In the genomic region with DNA sequence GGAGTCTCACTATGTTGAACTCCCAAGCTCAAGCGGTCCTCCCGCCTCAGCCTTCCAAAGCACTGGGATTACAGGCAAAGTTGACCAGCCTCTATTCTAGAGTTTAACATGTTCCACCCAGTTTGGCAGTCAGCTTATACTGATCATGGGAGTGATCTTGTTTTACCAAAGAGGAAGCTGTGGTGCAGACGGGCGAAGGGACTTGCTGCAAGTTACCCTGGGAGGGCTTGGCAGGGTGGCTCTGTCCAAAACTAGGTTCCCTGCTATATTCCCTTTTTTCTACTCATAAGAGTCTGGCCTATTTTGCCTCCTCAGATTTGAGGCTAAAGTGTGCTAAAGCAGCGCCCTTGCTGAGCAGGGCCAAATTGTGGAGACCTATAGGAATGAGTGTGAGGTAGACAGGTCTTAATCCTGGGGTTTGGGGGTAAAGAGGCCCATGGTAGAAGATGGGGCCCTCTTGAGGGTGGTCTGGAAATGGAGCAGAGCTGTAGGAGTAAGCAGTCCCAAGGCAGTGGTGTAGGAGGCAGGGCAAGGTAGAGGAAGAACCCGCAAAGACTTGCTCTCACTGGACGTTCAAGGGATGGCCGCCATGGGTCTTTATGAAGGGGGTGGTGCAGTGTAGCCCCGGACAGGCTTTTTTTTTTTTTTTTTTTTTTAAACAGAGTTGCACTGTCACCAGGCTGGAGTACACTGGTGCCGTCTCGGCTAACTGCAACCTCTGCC, we compare ENCODE assay signal across 9 cellular contexts. TPM values are rescaled to one million over a fixed set of nuclear protein-coding genes. Genes with fewer than 3 reads are reported as not detected.
DNase-seq lines count a peak whose midpoint lies in the region; ATAC-seq, FAIRE-seq and TF ChIP-seq lines count a peak whose summit lies in the region.
"Had no signal": no experiment of that assay in that cellular context is flagged by ENCODE, and none has a peak within 500 bp of the region (broad histone marks: within the 10 kb centered on the region; RNA-seq: fewer than 3 reads in every experiment).

No MANE protein-coding gene starts in this region.

- H3K4me1 ChIP-seq in A673 (ENCODE audit: insufficient read depth, low read length, poor library complexity, severe bottlenecking) = peaks cover 62% of the 10 kb centered on the region
- H3K4me1 ChIP-seq in KMS-11 (ENCODE audit: low read depth, poor library complexity, severe bottlenecking) = peaks cover 80% of the 10 kb centered on the region
- peaks cover 30 to 35% of the 10 kb centered on the region in 2 experiments for H3K4me1 ChIP-seq in K562 (replicated peaks in 1 of 2; ENCODE audit: control insufficient read depth in 2 of 2, insufficient read depth in 2 of 2, low read length in 2 of 2)
- peaks cover 4 to 80% (median 20%) of the 10 kb centered on the region in 3 donors for H3K4me1 ChIP-seq in gastroesophageal sphincter

- H3K9me3 ChIP-seq in A673 (ENCODE audit: low read depth, low read length, poor library complexity, severe bottlenecking) = no peaks in the 10 kb centered on the region
- H3K9me3 ChIP-seq in K562 (replicated peaks; ENCODE audit: control insufficient read depth, insufficient read depth, low read depth, low read length) = no peaks in the 10 kb centered on the region
- no peaks in the 10 kb centered on the region for H3K9me3 ChIP-seq in gastroesophageal sphincter
- H3K9me3 ChIP-seq: SJSA1 had no signal

- H3K9me1 ChIP-seq in K562 (ENCODE audit: control insufficient read depth, insufficient read depth, low read length) = peaks cover 8% of the 10 kb centered on the region

- TF ChIP-seq EP300 in K562 (IDR thresholded peaks at IDR 0.05; ENCODE audit: low read length) = no peak
- TF ChIP-seq EP300 in gastroesophageal sphincter (IDR thresholded peaks at IDR 0.05) = no peak

- H3K36me3 ChIP-seq in A673 (ENCODE audit: insufficient read depth, low read length, poor library complexity, severe bottlenecking) (peaks cover 76% of the 10 kb centered on the region), KMS-11 (ENCODE audit: insufficient read depth) (peaks cover 40% of the 10 kb centered on the region; the same call in 1 of the 2 replicates), K562 (ENCODE audit: control insufficient read depth, insufficient read depth, low read length) (peaks cover 75% of the 10 kb centered on the region), gastroesophageal sphincter (peaks cover 0 to 72% of the 10 kb centered on the region in 2 donors)

- TF ChIP-seq RAD21 in K562 (CRISPR knock-in tag; conservative IDR thresholded peaks at IDR 0.05 in 1 of 2, IDR thresholded peaks at IDR 0.05 in 1 of 2) = no peak

- H3K27me3 ChIP-seq in A673 (replicated peaks; ENCODE audit: insufficient read depth, low read depth, low read length, poor library complexity) (no peaks in the 10 kb centered on the region), KMS-11 (ENCODE audit: insufficient read depth, low read depth) (no peaks in the 10 kb centered on the region; the same call in 1 of the 2 replicates), K562 (ENCODE audit: control insufficient read depth in 2 of 2, insufficient read depth in 2 of 2, low read length in 2 of 2) (no peaks in the 10 kb centered on the region), gastroesophageal sphincter (no peaks in the 10 kb centered on the region)

- in situ Hi-C loops in K562 (cut with MboI) = no loop called here

- CTCF ChIA-PET in A673 (lab: Charles Lee) (no interaction called here), K562 (lab: Yijun Ruan, JAX; ENCODE audit: low intra/inter-chr PET ratio) (no interaction called here)

- TF ChIP-seq CTCF in A673 (conservative IDR thresholded peaks at IDR 0.05; ENCODE audit: low read depth, low read length) (no peak), KMS-11 (conservative IDR thresholded peaks at IDR 0.05; ENCODE audit: low read depth, low read length) (no peak), K562 (IDR thresholded peaks at IDR 0.05 in 2 of 3, conservative IDR thresholded peaks at IDR 0.05 in 1 of 3; ENCODE audit: insufficient read depth in 2 of 3, low read depth in 1 of 3, low read length in 3 of 3) (no peak), gastroesophageal sphincter (IDR thresholded peaks at IDR 0.05) (no peak)

- ATAC-seq in K562 (no peak), HG02938 (IDR thresholded peaks at IDR 0.05; ENCODE audit: unreplicated experiment) (no peak), HG03354 (IDR thresholded peaks at IDR 0.05; ENCODE audit: poor library complexity, severe bottlenecking, unreplicated experiment) (no peak), gastroesophageal sphincter (no peak)

- DNase-seq in A673 (ENCODE audit: low spot score) (no peak), K562 (ENCODE audit: extremely low read depth in 1 of 4, low spot score in 3 of 4) (no peak)

- H4K20me1 ChIP-seq in KMS-11 (ENCODE audit: insufficient read depth) = peaks cover 30% of the 10 kb centered on the region
- H4K20me1 ChIP-seq in K562 (replicated peaks; ENCODE audit: control insufficient read depth, insufficient read depth, low read length) = peaks cover 47% of the 10 kb centered on the region

- H2AFZ ChIP-seq in KMS-11 (ENCODE audit: low read depth) (no peak overlapping the region), K562 (ENCODE audit: low read depth, low read length) (no peak overlapping the region)

- no TSS peak for BruUV-seq in A673 (replicated peaks; lab: Mats Ljungman, UMichigan)
- no TSS peak for BruUV-seq in K562 (replicated peaks; lab: Mats Ljungman, UMichigan)

- POLR2A ChIA-PET in A673 (lab: Charles Lee; ENCODE audit: low non-redundant PET) = interaction anchor here (0.7 kb wide), 1 partner anchor 160 kb away, joined by 3 read pairs; no protein-coding TSS in a partner anchor
- POLR2A ChIA-PET in K562 (lab: Yijun Ruan, JAX) = interaction anchor here (0.5 to 3.2 kb wide), 10 partner anchors 9 to 407 kb away, joined by 3 to 25 read pairs (median 4); no protein-coding TSS in a partner anchor

- peak; percentile 24; the same call in 1 of the 2 replicates for TF ChIP-seq POLR2A in K562 (conservative IDR thresholded peaks at IDR 0.05)
- TF ChIP-seq POLR2A in gastroesophageal sphincter (IDR thresholded peaks at IDR 0.05) = no peak

- peaks cover 81% of the 10 kb centered on the region for H3K79me2 ChIP-seq in KMS-11 (ENCODE audit: insufficient read depth, low read depth)
- H3K79me2 ChIP-seq in K562 (ENCODE audit: control insufficient read depth, insufficient read depth, low read length) = peaks cover 81% of the 10 kb centered on the region

- WGBS in K562 (ENCODE audit: insufficient coverage, low coverage, missing lambda C conversion rate) = 92% methylated on average over 9 of the region's 11 CpGs
- 74 to 82% methylated on average over 5 to 7 of the region's 11 CpGs for WGBS in gastroesophageal sphincter (ENCODE audit: low coverage in 1 of 2), 2 donors

- intact Hi-C loops in A673 (cut with micrococcal nuclease; ENCODE audit: unreplicated experiment) (no loop called here), K562 (cut with micrococcal nuclease) (no loop called here)

- H3K27ac ChIP-seq in A673 (ENCODE audit: low read depth, low read length, poor library complexity, severe bottlenecking) (peak overlapping the region; percentile 97), KMS-11 (no peak overlapping the region), K562 (ENCODE audit: extremely low read depth, low read depth, low read length) (peak overlapping the region; percentile 61), gastroesophageal sphincter (no peak overlapping the region)
- H3K27ac ChIP-seq: SJSA1 had no signal

- H3K4me2 ChIP-seq in KMS-11 (peak overlapping the region; percentile 97; the same call in 1 of the 2 replicates), K562 (ENCODE audit: insufficient read depth, low read length) (peak overlapping the region; percentile 95)

- H3K9ac ChIP-seq in KMS-11 (no peak overlapping the region), K562 (ENCODE audit: insufficient read depth in 1 of 2, low read depth in 2 of 2, low read length in 2 of 2) (peak overlapping the region; percentile 15 to 26; a peak in 3 of 4 replicates)

- no peak for FAIRE-seq in K562 (lab: Jason Lieb, UNC)
- FAIRE-seq: colon had no signal

- peak overlapping the region; percentile 87 for H3K4me3 ChIP-seq in A673 (ENCODE audit: low read depth, low read length, poor library complexity, severe bottlenecking)
- no peak overlapping the region for H3K4me3 ChIP-seq in KMS-11 (IDR thresholded peaks at IDR 0.05; ENCODE audit: insufficient read depth, low read depth, low read length)
- no peak overlapping the region for H3K4me3 ChIP-seq in K562
- H3K4me3 ChIP-seq in gastroesophageal sphincter = no peak overlapping the region
- H3K4me3 ChIP-seq: SJSA1 had no signal

RNA-seq across cellular contexts. Expression of a gene that starts 3.3 kb away (rescaled TPM):
- 2,479 and 2,559 TPM in 2 replicates for total RNA-seq in A673 (2021)
- 206 and 366 TPM in 2 replicates for total RNA-seq in K562 (2011; cell fraction: chromatin; rRNA removed; ENCODE audit: low replicate concordance)
- 541 and 557 TPM in 2 replicates for total RNA-seq in K562 (2011; cell fraction: nucleolus; rRNA removed)
- total RNA-seq in K562 (2011; cell fraction: nucleoplasm; rRNA removed) = 534 and 889 TPM in 2 replicates
- 2,281 and 2,654 TPM in 2 replicates for total RNA-seq in K562 (2014; rRNA removed)
- total RNA-seq in K562 (2014; rRNA removed; fragmentation: Illumina TruSeq; extraction: Trizol) = 2,194 and 2,528 TPM in 2 replicates
- 2,976 and 3,114 TPM in 2 replicates for total RNA-seq in K562 (2015; rRNA removed; fragmentation: Illumina TruSeq; extraction: Trizol)
- total RNA-seq in K562 (2021) = 3,020 and 3,167 TPM in 2 replicates
- 1,964 and 2,381 TPM in 2 replicates for polyA plus RNA-seq in K562 (2011; rRNA removed)
- polyA plus RNA-seq in K562 (2011; cell fraction: cytosol; rRNA removed) = 4,557 and 6,735 TPM in 2 replicates
- polyA plus RNA-seq in K562 (2011; cell fraction: nucleus; rRNA removed) = 550 and 673 TPM in 2 replicates
- polyA plus RNA-seq in K562 (2012) = 3,411 and 3,853 TPM in 2 replicates
- polyA plus RNA-seq in K562 (2014; fragmentation: Illumina TruSeq; extraction: Trizol) = 2,057 and 2,080 TPM in 2 replicates
- polyA plus RNA-seq in K562 (2014; fragmentation: Nextera tagmentation; extraction: Ambion mirVana) = 1,000 to 10,000 TPM; 3,130 to 3,408 TPM
- polyA plus RNA-seq in K562 (2014; rRNA removed) = 1,986 and 2,747 TPM in 2 replicates
- polyA minus RNA-seq in K562 (2011; rRNA and poly(A)+ RNA removed) = 324 and 393 TPM in 2 replicates
- 1,276 and 1,752 TPM in 2 replicates for polyA minus RNA-seq in K562 (2011; cell fraction: cytosol; rRNA and poly(A)+ RNA removed)
- polyA minus RNA-seq in K562 (2011; cell fraction: nucleus; rRNA and poly(A)+ RNA removed) = 176 and 348 TPM in 2 replicates
- total RNA-seq in gastroesophageal sphincter = 1,000 to 10,000 TPM in 2 of 4 donors, 100 to 1,000 TPM in 2; 673 to 1,241 (median 970) TPM

RNA-seq across cellular contexts. Expression of a gene that starts 13.7 kb away (rescaled TPM):
- total RNA-seq in A673 (2021) (14.4 and 17.8 TPM in 2 replicates), K562 (2014; rRNA removed) (not detected in 2 replicates), K562 (2014; rRNA removed; fragmentation: Illumina TruSeq; extraction: Trizol) (not detected in 2 replicates), K562 (2015; rRNA removed; fragmentation: Illumina TruSeq; extraction: Trizol) (0.11 and 0.19 TPM in 2 replicates), K562 (2021) (0.38 and 0.42 TPM in 2 replicates), gastroesophageal sphincter (under 1 TPM in 2 of 4 donors, not detected in 2; 0.40 to 0.99 TPM)
- 0.23 TPM in 1 of 2 replicates, not detected in the other for total RNA-seq in K562 (2011; cell fraction: chromatin; rRNA removed; ENCODE audit: low replicate concordance)
- total RNA-seq in K562 (2011; cell fraction: nucleolus; rRNA removed) = 0.33 and 0.53 TPM in 2 replicates
- total RNA-seq in K562 (2011; cell fraction: nucleoplasm; rRNA removed) = not detected in 2 replicates
- polyA plus RNA-seq in K562 (2011; rRNA removed) (0.10 and 0.37 TPM in 2 replicates), K562 (2014; fragmentation: Illumina TruSeq; extraction: Trizol) (0.22 TPM in 1 of 2 replicates, not detected in the other), K562 (2014; fragmentation: Nextera tagmentation; extraction: Ambion mirVana) (under 1 TPM in 1 of 2 experiments, not detected in 1; 0.04 TPM), K562 (2014; rRNA removed) (0.72 TPM in 1 of 2 replicates, not detected in the other)
- polyA plus RNA-seq in K562 (2011; cell fraction: cytosol; rRNA removed) = 0.42 and 0.46 TPM in 2 replicates
- polyA plus RNA-seq in K562 (2011; cell fraction: nucleus; rRNA removed) = 0.17 and 0.28 TPM in 2 replicates
- 0.21 and 0.30 TPM in 2 replicates for polyA plus RNA-seq in K562 (2012)
- not detected in 2 replicates for polyA minus RNA-seq in K562 (2011; rRNA and poly(A)+ RNA removed)
- polyA minus RNA-seq in K562 (2011; cell fraction: cytosol; rRNA and poly(A)+ RNA removed) = not detected in 2 replicates
- not detected in 2 replicates for polyA minus RNA-seq in K562 (2011; cell fraction: nucleus; rRNA and poly(A)+ RNA removed)

RNA-seq across cellular contexts. Expression of a gene that starts 18.5 kb away (rescaled TPM):
- total RNA-seq in A673 (2021) (not detected in 2 replicates), K562 (2014; rRNA removed) (not detected in 2 replicates), K562 (2014; rRNA removed; fragmentation: Illumina TruSeq; extraction: Trizol) (not detected in 2 replicates), K562 (2015; rRNA removed; fragmentation: Illumina TruSeq; extraction: Trizol) (not detected in 2 replicates), K562 (2021) (not detected in 2 replicates), gastroesophageal sphincter (not detected)
- not detected in 2 replicates for total RNA-seq in K562 (2011; cell fraction: chromatin; rRNA removed; ENCODE audit: low replicate concordance)
- not detected in 2 replicates for total RNA-seq in K562 (2011; cell fraction: nucleolus; rRNA removed)
- not detected in 2 replicates for total RNA-seq in K562 (2011; cell fraction: nucleoplasm; rRNA removed)
- polyA plus RNA-seq in K562 (2011; rRNA removed) (not detected in 2 replicates), K562 (2014; fragmentation: Illumina TruSeq; extraction: Trizol) (not detected in 2 replicates), K562 (2014; fragmentation: Nextera tagmentation; extraction: Ambion mirVana) (under 1 TPM in 1 of 2 experiments, not detected in 1; 0.03 TPM), K562 (2014; rRNA removed) (0.04 TPM in 1 of 2 replicates, not detected in the other)
- polyA plus RNA-seq in K562 (2011; cell fraction: cytosol; rRNA removed) = not detected in 2 replicates
- not detected in 2 replicates for polyA plus RNA-seq in K562 (2011; cell fraction: nucleus; rRNA removed)
- polyA plus RNA-seq in K562 (2012) = 0.03 TPM in 1 of 2 replicates, not detected in the other
- not detected in 2 replicates for polyA minus RNA-seq in K562 (2011; rRNA and poly(A)+ RNA removed)
- polyA minus RNA-seq in K562 (2011; cell fraction: cytosol; rRNA and poly(A)+ RNA removed) = not detected in 2 replicates
- not detected in 2 replicates for polyA minus RNA-seq in K562 (2011; cell fraction: nucleus; rRNA and poly(A)+ RNA removed)
- total RNA-seq: mononuclear cell, SJSA1 had no signal

RNA-seq across cellular contexts. Expression of a gene that starts 18.9 kb away (rescaled TPM):
- total RNA-seq in A673 (2021) (not detected in 2 replicates), K562 (2014; rRNA removed) (0.29 TPM in 1 of 2 replicates, not detected in the other), K562 (2014; rRNA removed; fragmentation: Illumina TruSeq; extraction: Trizol) (not detected in 2 replicates), K562 (2015; rRNA removed; fragmentation: Illumina TruSeq; extraction: Trizol) (not detected in 2 replicates), K562 (2021) (not detected in 2 replicates), gastroesophageal sphincter (not detected)
- not detected in 2 replicates for total RNA-seq in K562 (2011; cell fraction: chromatin; rRNA removed; ENCODE audit: low replicate concordance)
- total RNA-seq in K562 (2011; cell fraction: nucleolus; rRNA removed) = not detected in 2 replicates
- total RNA-seq in K562 (2011; cell fraction: nucleoplasm; rRNA removed) = not detected in 2 replicates
- polyA plus RNA-seq in K562 (2011; rRNA removed) (not detected in 2 replicates), K562 (2014; fragmentation: Illumina TruSeq; extraction: Trizol) (not detected in 2 replicates), K562 (2014; fragmentation: Nextera tagmentation; extraction: Ambion mirVana) (under 1 TPM in 1 of 2 experiments, not detected in 1; 0.11 TPM), K562 (2014; rRNA removed) (not detected in 2 replicates)
- polyA plus RNA-seq in K562 (2011; cell fraction: cytosol; rRNA removed) = 0.06 TPM in 1 of 2 replicates, not detected in the other
- polyA plus RNA-seq in K562 (2011; cell fraction: nucleus; rRNA removed) = not detected in 2 replicates
- 0.04 and 0.78 TPM in 2 replicates for polyA plus RNA-seq in K562 (2012)
- polyA minus RNA-seq in K562 (2011; rRNA and poly(A)+ RNA removed) = not detected in 2 replicates
- polyA minus RNA-seq in K562 (2011; cell fraction: cytosol; rRNA and poly(A)+ RNA removed) = not detected in 2 replicates
- polyA minus RNA-seq in K562 (2011; cell fraction: nucleus; rRNA and poly(A)+ RNA removed) = not detected in 2 replicates
- total RNA-seq: mononuclear cell, SJSA1 had no signal

RNA-seq across cellular contexts. Expression of a gene that starts 19.6 kb away (rescaled TPM):
- 159 and 164 TPM in 2 replicates for total RNA-seq in A673 (2021)
- 190 and 355 TPM in 2 replicates for total RNA-seq in K562 (2011; cell fraction: chromatin; rRNA removed; ENCODE audit: low replicate concordance)
- 134 and 150 TPM in 2 replicates for total RNA-seq in K562 (2011; cell fraction: nucleolus; rRNA removed)
- 174 and 273 TPM in 2 replicates for total RNA-seq in K562 (2011; cell fraction: nucleoplasm; rRNA removed)
- 56.7 and 79.1 TPM in 2 replicates for total RNA-seq in K562 (2014; rRNA removed)
- total RNA-seq in K562 (2014; rRNA removed; fragmentation: Illumina TruSeq; extraction: Trizol) = 8.3 and 11.2 TPM in 2 replicates
- total RNA-seq in K562 (2015; rRNA removed; fragmentation: Illumina TruSeq; extraction: Trizol) = 27.1 and 27.5 TPM in 2 replicates
- 126 and 149 TPM in 2 replicates for total RNA-seq in K562 (2021)
- 29.8 and 50.5 TPM in 2 replicates for polyA plus RNA-seq in K562 (2011; rRNA removed)
- polyA plus RNA-seq in K562 (2011; cell fraction: cytosol; rRNA removed) = 56.0 and 95.1 TPM in 2 replicates
- 165 and 197 TPM in 2 replicates for polyA plus RNA-seq in K562 (2011; cell fraction: nucleus; rRNA removed)
- polyA plus RNA-seq in K562 (2012) = 74.3 and 126 TPM in 2 replicates
- polyA plus RNA-seq in K562 (2014; fragmentation: Illumina TruSeq; extraction: Trizol) = 39.8 and 71.1 TPM in 2 replicates
- polyA plus RNA-seq in K562 (2014; fragmentation: Nextera tagmentation; extraction: Ambion mirVana) = 1 to 10 TPM; 1.9 to 4.4 TPM
- polyA plus RNA-seq in K562 (2014; rRNA removed) = 86.0 and 112 TPM in 2 replicates
- 15.0 and 21.2 TPM in 2 replicates for polyA minus RNA-seq in K562 (2011; rRNA and poly(A)+ RNA removed)
- 48.5 and 52.9 TPM in 2 replicates for polyA minus RNA-seq in K562 (2011; cell fraction: cytosol; rRNA and poly(A)+ RNA removed)
- polyA minus RNA-seq in K562 (2011; cell fraction: nucleus; rRNA and poly(A)+ RNA removed) = 38.0 and 42.7 TPM in 2 replicates
- 10 to 100 TPM; 40.4 to 58.3 (median 51.4) TPM for total RNA-seq in gastroesophageal sphincter

Comparison
In these comparisons a context has a peak if more than half of its experiments do, and no peak if none do; other contexts are left out.
1. H3K27ac ChIP-seq: peak in A673 (single experiment) and K562 (single experiment); none in KMS-11 (single experiment) and gastroesophageal sphincter (0 of 4).